In genomic region chr6:15543262-15543917, GRCh38 we compare ENCODE assay signal across 11 cellular contexts.
"Had no signal": no experiment of that assay in that cellular context is flagged by ENCODE, and none has a peak within 500 bp of the region (broad histone marks: within the 10 kb centered on the region; RNA-seq: fewer than 3 reads in every experiment).

No MANE protein-coding gene starts in this region.

- H3K27ac ChIP-seq: neural progenitor cell, parathyroid adenoma, sigmoid colon, tibial nerve had no signal

- H3K4me1 ChIP-seq: parathyroid adenoma had no signal

- ATAC-seq: activated CD8-positive, alpha-beta T cell treated with anti-CD3 and anti-CD28 coated beads, Interleukin-2, amount 10 ng/mL, durations not matched to agents 7 days and 5 days; activated naive CD4-positive, alpha-beta T cell treated with anti-CD3 and anti-CD28 coated beads, Interleukin-2, amount 50 U/mL, for 72 hours; activated T-cell treated with anti-CD3 and anti-CD28 coated beads, Interleukin-2, amount 50 U/mL, for 72 hours had no signal

- H3K9me3 ChIP-seq: sigmoid colon, tibial nerve had no signal

- H3K36me3 ChIP-seq: neural progenitor cell, sigmoid colon, tibial nerve had no signal

- H3K27me3 ChIP-seq: neural progenitor cell, sigmoid colon, tibial nerve had no signal

- DNase-seq: activated CD4-positive, alpha-beta T cell treated with anti-CD3 and anti-CD28 coated beads for 4 hours; activated CD8-positive, alpha-beta memory T cell treated with anti-CD3 and anti-CD28 coated beads, Interleukin-2, amount 50 U/mL, for 4 hours; activated CD8-positive, alpha-beta T cell treated with anti-CD3 and anti-CD28 coated beads, Interleukin-2, amount 10 ng/mL, durations not matched to agents 7 days and 5 days; activated gamma-delta T cell; activated T-cell treated with anti-CD3 and anti-CD28 coated beads, Interleukin-2, amount 50 U/mL, for 72 hours; sigmoid colon; stimulated activated CD4-positive, alpha-beta T cell treated with anti-CD3 and anti-CD28 coated beads, Interleukin-1b, Interleukin-23, amount 100 ng/mL, for 48 hours had no signal

- H3K4me3 ChIP-seq: neural progenitor cell, sigmoid colon, tibial nerve had no signal
